In the genomic region with DNA sequence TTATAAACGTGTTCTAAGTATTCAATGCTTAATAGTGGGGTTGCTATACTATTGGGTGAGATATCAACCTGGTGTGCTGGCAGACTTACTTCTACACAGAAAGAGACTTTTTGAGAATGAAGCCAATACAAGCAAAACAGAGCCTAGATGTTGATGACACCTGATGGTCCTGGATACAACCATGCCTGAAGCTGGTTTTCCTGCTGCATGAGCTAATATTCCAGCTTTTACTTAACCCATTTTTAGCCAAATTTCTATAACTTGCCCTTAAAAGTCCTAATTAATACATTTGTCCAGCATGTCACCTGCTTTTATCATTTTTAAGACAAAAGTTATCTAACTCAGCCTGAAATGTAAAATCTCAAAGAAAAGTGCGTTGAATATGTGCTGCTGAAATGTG, we compare ENCODE assay signal across 22 cellular contexts.
DNase-seq lines count a peak whose midpoint lies in the region; ATAC-seq, FAIRE-seq and TF ChIP-seq lines count a peak whose summit lies in the region.
"Had no signal": no experiment of that assay in that cellular context is flagged by ENCODE, and none has a peak within 500 bp of the region (broad histone marks: within the 10 kb centered on the region; RNA-seq: fewer than 3 reads in every experiment).

No MANE protein-coding gene starts in this region.

- in situ Hi-C loops in HepG2 (cut with HindIII; ENCODE audit: extremely low pct_ligation_motif_present, low pct_unique_long_range_greater_than_20kb), result no loop called here

- no peak for FAIRE-seq in HepG2 (lab: Jason Lieb, UNC)
- FAIRE-seq: A204.1, G401.6, GM12892, GM18507 had no signal

- TF ChIP-seq CTCF in HepG2 (CRISPR knock-in tag; IDR thresholded peaks at IDR 0.05) (no peak), right lobe of liver (IDR thresholded peaks at IDR 0.05) (no peak), nephron (IDR thresholded peaks at IDR 0.05; ENCODE audit: unreplicated experiment in 3 of 3) (no peak)

- no peak overlapping the region for H3K4me3 Mint-ChIP-seq in nephron
- H3K4me3 Mint-ChIP-seq: CD14-positive monocyte; CD4-positive, alpha-beta memory T cell; CD8-positive, alpha-beta memory T cell had no signal

- no peak overlapping the region for H3K9ac ChIP-seq in HepG2 (ENCODE audit: insufficient read depth, low read depth, low read length)
- H3K9ac ChIP-seq: BLaER1 had no signal

- H3K9me3 ChIP-seq in HepG2 (ENCODE audit: low read length), result no peaks in the 10 kb centered on the region
- no peaks in the 10 kb centered on the region for H3K9me3 ChIP-seq in right lobe of liver
- H3K9me3 ChIP-seq: BE2C, BLaER1 had no signal

- under 1% methylated on average over 2 of the region's 2 CpGs for whole genome bisulfite sequencing in HepG2 (ENCODE audit: low lambda C conversion rate)
- 24% methylated on average over 2 of the region's 2 CpGs for WGBS in right lobe of liver (ENCODE audit: insufficient coverage, low coverage, low lambda C conversion rate, missing lambda C conversion rate)

- TF ChIP-seq RAD21 in HepG2 (CRISPR knock-in tag; IDR thresholded peaks at IDR 0.05), result no peak

- ATAC-seq in HepG2, result no peak
- ATAC-seq in right lobe of liver, result no peak
- ATAC-seq in SK-N-SH treated with all-trans-retinoic acid at 6 μM for 48 hours, result peak; percentile 17; the same call in 1 of the 3 replicates

- no peak overlapping the region for H2AFZ ChIP-seq in HepG2 (ENCODE audit: low read length)

- H4K20me1 ChIP-seq in HepG2 (ENCODE audit: insufficient read depth, low read length), result no peaks in the 10 kb centered on the region
- H4K20me1 ChIP-seq: BLaER1 had no signal

- H3K27me3 ChIP-seq in HepG2 (ENCODE audit: control insufficient read depth in 1 of 2, insufficient read depth in 2 of 2, low read length in 2 of 2) (peaks cover 0 to 2% of the 10 kb centered on the region in 2 experiments; a peak in 1 of 5 replicates), right lobe of liver (no peaks in the 10 kb centered on the region)
- H3K27me3 ChIP-seq: BLaER1 had no signal

- H3K4me1 ChIP-seq in HepG2 (ENCODE audit: insufficient read depth, low read length) (no peaks in the 10 kb centered on the region), right lobe of liver (no peaks in the 10 kb centered on the region)
- H3K4me1 ChIP-seq: BE2C, BLaER1 had no signal

- DNase-seq in HepG2 (ENCODE audit: low spot score) (no peak), right lobe of liver (no peak), DMS 273 treated with DMSO at 0.1 percent for 48 hours (lab: John Stamatoyannopoulos, UW) (no peak), iPS-NIHi11 (ENCODE audit: low spot score) (no peak)
- DNase-seq: 8988T; ACHN; BE2C; C1 segment of cervical spinal cord; CD4-positive, alpha-beta memory T cell; CD4-positive, CD25-positive, alpha-beta regulatory T cell; CD8-positive, alpha-beta memory T cell; COR-L47; DMS79 treated with DMSO at 0.1 percent for 48 hours; GF-D8 had no signal

- H3K4me1 Mint-ChIP-seq in nephron, result peaks cover 18% of the 10 kb centered on the region
- H3K4me1 Mint-ChIP-seq: CD14-positive monocyte; CD4-positive, alpha-beta memory T cell; CD4-positive, CD25-positive, alpha-beta regulatory T cell; CD8-positive, alpha-beta memory T cell had no signal

- H3K27me3 Mint-ChIP-seq in nephron (ENCODE audit: low read depth), result no peaks in the 10 kb centered on the region

- H3K27ac ChIP-seq in HepG2 (ENCODE audit: extremely low read length, insufficient read depth, low read length) (no peak overlapping the region), right lobe of liver (no peak overlapping the region)
- H3K27ac ChIP-seq: BLaER1 had no signal

- intact Hi-C loops in HepG2 (cut with micrococcal nuclease; ENCODE audit: unreplicated experiment) (no loop called here), right lobe of liver (cut with DNase I) (no loop called here)

- TF ChIP-seq POLR2A in HepG2 (IDR thresholded peaks at IDR 0.05; ENCODE audit: insufficient read depth in 1 of 2, low read depth in 2 of 2, low read length in 2 of 2), result no peak
- TF ChIP-seq POLR2A in right lobe of liver (IDR thresholded peaks at IDR 0.05), result no peak

- TF ChIP-seq EP300 in HepG2 (IDR thresholded peaks at IDR 0.05; ENCODE audit: low read depth in 2 of 2, low read length in 2 of 2) (no peak), HepG2 (CRISPR knock-in tag; IDR thresholded peaks at IDR 0.05; ENCODE audit: borderline replicate concordance) (no peak)

- peak overlapping the region in 2 of 3 experiments; percentile 64 to 73 for H3K27ac Mint-ChIP-seq in nephron
- H3K27ac Mint-ChIP-seq: CD14-positive monocyte; CD4-positive, alpha-beta memory T cell; CD4-positive, CD25-positive, alpha-beta regulatory T cell; CD8-positive, alpha-beta memory T cell had no signal

- H3K36me3 Mint-ChIP-seq in nephron (ENCODE audit: low read depth), result no peaks in the 10 kb centered on the region
- H3K36me3 Mint-ChIP-seq: CD14-positive monocyte; CD4-positive, alpha-beta memory T cell; CD4-positive, CD25-positive, alpha-beta regulatory T cell; CD8-positive, alpha-beta memory T cell had no signal

- H3K36me3 ChIP-seq in HepG2 (replicated peaks in 1 of 2; ENCODE audit: control insufficient read depth in 1 of 2, insufficient read depth in 2 of 2, low read length in 2 of 2) (no peaks in the 10 kb centered on the region), right lobe of liver (no peaks in the 10 kb centered on the region)
- H3K36me3 ChIP-seq: BE2C, BLaER1 had no signal

- BruUV-seq in HepG2 (replicated peaks; lab: Mats Ljungman, UMichigan), result no TSS peak

- H3K4me3 ChIP-seq in HepG2 (replicated peaks in 1 of 3; ENCODE audit: insufficient read depth in 1 of 3, low read depth in 2 of 3, low read length in 3 of 3), result no peak overlapping the region
- H3K4me3 ChIP-seq in right lobe of liver, result no peak overlapping the region
- H3K4me3 ChIP-seq: BLaER1 had no signal

- H3K4me2 ChIP-seq in HepG2 (ENCODE audit: low read depth, low read length), result no peak overlapping the region
- H3K4me2 ChIP-seq: BLaER1 had no signal

- no peaks in the 10 kb centered on the region for H3K79me2 ChIP-seq in HepG2 (ENCODE audit: insufficient read depth, low read length)

- H3K9me3 Mint-ChIP-seq in nephron, result no peaks in the 10 kb centered on the region
- H3K9me3 Mint-ChIP-seq: CD8-positive, alpha-beta memory T cell had no signal

- CTCF ChIA-PET in HepG2 (lab: Yijun Ruan, JAX; ENCODE audit: low intra/inter-chr PET ratio, low total read pairs), result no interaction called here

- POLR2A ChIA-PET in HepG2 (lab: Yijun Ruan, JAX), result no interaction called here

TF ChIP-seq in HepG2, 621 proteins besides CTCF, POLR2A, EP300 and RAD21:
- TF ChIP-seq ZNF329 (CRISPR knock-in tag; IDR thresholded peaks at IDR 0.05; ENCODE audit: low read depth), result 0 out of 2 replicates have a peak, but pooled peaks have one; percentile 70
- no peak for TF ChIP-seq CHD4 (IDR thresholded peaks at IDR 0.05; ENCODE audit: borderline replicate concordance, low read length)

TF ChIP-seq in SK-N-SH treated with all-trans-retinoic acid at 6 μM for 48 hours, 23 proteins besides CTCF, POLR2A, EP300 and RAD21:
- TF ChIP-seq BACH2 (CRISPR knock-in tag; IDR thresholded peaks at IDR 0.05; ENCODE audit: borderline replicate concordance) (no peak), ZNF70 (CRISPR knock-in tag; IDR thresholded peaks at IDR 0.05) (no peak), CREB5 (CRISPR knock-in tag; IDR thresholded peaks at IDR 0.05; ENCODE audit: low read depth) (no peak), CSDC2 (CRISPR knock-in tag; IDR thresholded peaks at IDR 0.05) (no peak), ZFP30 (CRISPR knock-in tag; IDR thresholded peaks at IDR 0.05) (no peak), ZNF565 (CRISPR knock-in tag; conservative IDR thresholded peaks at IDR 0.05; ENCODE audit: low read depth) (no peak), PPARA (CRISPR knock-in tag; IDR thresholded peaks at IDR 0.05; ENCODE audit: borderline replicate concordance) (no peak), ZFP3 (CRISPR knock-in tag; IDR thresholded peaks at IDR 0.05) (no peak)
- TF ChIP-seq, protein P1, sequence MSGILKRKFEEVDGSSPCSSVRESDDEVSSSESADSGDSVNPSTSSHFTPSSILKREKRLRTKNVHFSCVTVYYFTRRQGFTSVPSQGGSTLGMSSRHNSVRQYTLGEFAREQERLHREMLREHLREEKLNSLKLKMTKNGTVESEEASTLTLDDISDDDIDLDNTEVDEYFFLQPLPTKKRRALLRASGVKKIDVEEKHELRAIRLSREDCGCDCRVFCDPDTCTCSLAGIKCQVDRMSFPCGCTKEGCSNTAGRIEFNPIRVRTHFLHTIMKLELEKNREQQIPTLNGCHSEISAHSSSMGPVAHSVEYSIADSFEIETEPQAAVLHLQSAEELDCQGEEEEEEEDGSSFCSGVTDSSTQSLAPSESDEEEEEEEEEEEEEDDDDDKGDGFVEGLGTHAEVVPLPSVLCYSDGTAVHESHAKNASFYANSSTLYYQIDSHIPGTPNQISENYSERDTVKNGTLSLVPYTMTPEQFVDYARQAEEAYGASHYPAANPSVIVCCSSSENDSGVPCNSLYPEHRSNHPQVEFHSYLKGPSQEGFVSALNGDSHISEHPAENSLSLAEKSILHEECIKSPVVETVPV (CRISPR knock-in tag; IDR thresholded peaks at IDR 0.05), result no peak
